In genomic region chr22:30290679-30291333, GRCh38 we compare ENCODE assay signal across 8 cellular contexts. TPM values are rescaled to one million over a fixed set of nuclear protein-coding genes. Genes with fewer than 3 reads are reported as not detected.
A peak's percentile ranks its signal among the peaks of the same experiment; 100 is the strongest.
DNase-seq lines count a peak whose midpoint lies in the region; ATAC-seq and TF ChIP-seq lines count a peak whose summit lies in the region.

No MANE protein-coding gene starts in this region.

- peak overlapping the region; percentile 86 to 88 for H3K27ac Mint-ChIP-seq in natural killer cell
- peak overlapping the region in 1 of 2 donors; percentile 87 for H3K27ac Mint-ChIP-seq in activated naive CD4-positive, alpha-beta T cell treated with anti-CD3 and anti-CD28 coated beads, Interleukin-2, amount 50 U/mL, for 72 hours

- ATAC-seq in natural killer cell: no peak
- ATAC-seq in activated naive CD4-positive, alpha-beta T cell treated with anti-CD3 and anti-CD28 coated beads, Interleukin-2, amount 50 U/mL, for 72 hours: no peak

- peak overlapping the region; percentile 51 for H3K27ac ChIP-seq in A673 (ENCODE audit: low read depth, low read length, poor library complexity, severe bottlenecking)

- intact Hi-C loops in A673 (cut with micrococcal nuclease; ENCODE audit: unreplicated experiment) (no loop called here), natural killer cell (cut with micrococcal nuclease) (no loop called here)

- POLR2A ChIA-PET in A673 (lab: Charles Lee; ENCODE audit: low non-redundant PET): interaction anchor here (0.6 kb wide), 1 partner anchor 88 kb away, joined by 3 read pairs; no protein-coding TSS in a partner anchor

- no peaks in the 10 kb centered on the region for H3K9me3 Mint-ChIP-seq in natural killer cell
- H3K9me3 Mint-ChIP-seq in activated naive CD4-positive, alpha-beta T cell treated with anti-CD3 and anti-CD28 coated beads, Interleukin-2, amount 50 U/mL, for 72 hours: no peaks in the 10 kb centered on the region

- H3K27me3 Mint-ChIP-seq in natural killer cell (ENCODE audit: low read depth in 2 of 2): no peaks in the 10 kb centered on the region

- no peaks in the 10 kb centered on the region for H3K36me3 Mint-ChIP-seq in natural killer cell
- no peaks in the 10 kb centered on the region for H3K36me3 Mint-ChIP-seq in activated naive CD4-positive, alpha-beta T cell treated with anti-CD3 and anti-CD28 coated beads, Interleukin-2, amount 50 U/mL, for 72 hours

- H3K4me1 ChIP-seq in A673 (ENCODE audit: insufficient read depth, low read length, poor library complexity, severe bottlenecking): peaks cover 26% of the 10 kb centered on the region

- no peaks in the 10 kb centered on the region for H3K9me3 ChIP-seq in A673 (ENCODE audit: low read depth, low read length, poor library complexity, severe bottlenecking)

- TF ChIP-seq CTCF in A673 (conservative IDR thresholded peaks at IDR 0.05; ENCODE audit: low read depth, low read length) (no peak), fibroblast of pulmonary artery (IDR thresholded peaks at IDR 0.05; ENCODE audit: low read length, missing control alignments) (no peak), natural killer cell (IDR thresholded peaks at IDR 0.05) (no peak)

- no peaks in the 10 kb centered on the region for H3K27me3 ChIP-seq in A673 (replicated peaks; ENCODE audit: insufficient read depth, low read depth, low read length, poor library complexity)
- peaks cover 6% of the 10 kb centered on the region; the same call in 1 of the 2 replicates for H3K27me3 ChIP-seq in H7 (ENCODE audit: control insufficient read depth, insufficient read depth, low read length)

- no peaks in the 10 kb centered on the region for H3K36me3 ChIP-seq in A673 (ENCODE audit: insufficient read depth, low read length, poor library complexity, severe bottlenecking)
- no peaks in the 10 kb centered on the region; the same call in 1 of the 2 replicates for H3K36me3 ChIP-seq in H7 (replicated peaks; ENCODE audit: control insufficient read depth, insufficient read depth, low read length)

- no peak overlapping the region for H3K4me3 Mint-ChIP-seq in natural killer cell

- H3K4me1 Mint-ChIP-seq in natural killer cell: peaks cover 19 to 39% of the 10 kb centered on the region in 2 donors

- peak; percentile 58 for DNase-seq in A673 (ENCODE audit: low spot score)
- peak; percentile 70 for DNase-seq in H7
- DNase-seq in UCSD-AML1 (lab: John Stamatoyannopoulos, UW; ENCODE audit: unreplicated experiment): peak; percentile 36
- DNase-seq in fibroblast of pulmonary artery (ENCODE audit: low read depth): peak; percentile 87
- no peak for DNase-seq in natural killer cell
- DNase-seq in MV-4-11 (lab: John Stamatoyannopoulos, UW): no peak
- DNase-seq in activated gamma-delta T cell (lab: John Stamatoyannopoulos, UW): no peak
- DNase-seq in activated naive CD4-positive, alpha-beta T cell treated with anti-CD3 and anti-CD28 coated beads, Interleukin-2, amount 50 U/mL, for 72 hours (ENCODE audit: low spot score in 2 of 2): no peak

- no TSS peak for BruUV-seq in A673 (replicated peaks; lab: Mats Ljungman, UMichigan)

- CTCF ChIA-PET in A673 (lab: Charles Lee): no interaction called here

- H3K4me3 ChIP-seq in A673 (ENCODE audit: low read depth, low read length, poor library complexity, severe bottlenecking) (no peak overlapping the region), H7 (ENCODE audit: insufficient read depth, low read depth, low read length) (no peak overlapping the region), fibroblast of pulmonary artery (replicated peaks; ENCODE audit: low read depth, low read length) (no peak overlapping the region)

RNA-seq across cellular contexts. Expression of gene CASTOR1, which starts 1.5 kb away (rescaled TPM):
- total RNA-seq in A673 (2021): 2.0 and 5.5 TPM in 2 replicates
- 10.2 and 15.4 TPM in 2 replicates for total RNA-seq in H7 (2014; rRNA removed; shearing (Covaris generic))
- total RNA-seq in natural killer cell: 10 to 100 TPM in 1 of 3 donors, 1 to 10 TPM in 2; 7.0 to 11.9 (median 8.8) TPM
- 1 to 10 TPM; 6.3 to 7.5 TPM for total RNA-seq in activated naive CD4-positive, alpha-beta T cell treated with anti-CD3 and anti-CD28 coated beads, Interleukin-2, amount 50 U/mL, for 72 hours

RNA-seq across cellular contexts. Expression of gene OSM, which starts 24.2 kb away (rescaled TPM):
- total RNA-seq in A673 (2021): not detected in 2 replicates
- total RNA-seq in H7 (2014; rRNA removed; shearing (Covaris generic)): not detected in 2 replicates
- 100 to 1,000 TPM in 1 of 3 donors, 10 to 100 TPM in 2; 17.4 to 142 (median 18.1) TPM for total RNA-seq in natural killer cell
- 10 to 100 TPM; 16.1 to 40.4 TPM for total RNA-seq in activated naive CD4-positive, alpha-beta T cell treated with anti-CD3 and anti-CD28 coated beads, Interleukin-2, amount 50 U/mL, for 72 hours

RNA-seq across cellular contexts. Expression of gene TBC1D10A, which starts 35.9 kb away (rescaled TPM):
- 8.4 and 10.6 TPM in 2 replicates for total RNA-seq in A673 (2021)
- total RNA-seq in H7 (2014; rRNA removed; shearing (Covaris generic)): 12.0 and 12.6 TPM in 2 replicates
- 10 to 100 TPM; 38.9 to 48.0 (median 47.9) TPM for total RNA-seq in natural killer cell
- 10 to 100 TPM; 27.2 to 36.9 TPM for total RNA-seq in activated naive CD4-positive, alpha-beta T cell treated with anti-CD3 and anti-CD28 coated beads, Interleukin-2, amount 50 U/mL, for 72 hours

RNA-seq across cellular contexts. Expression of gene LIF, which starts 44.2 kb away (rescaled TPM):
- total RNA-seq in A673 (2021) (0.24 and 0.59 TPM in 2 replicates), natural killer cell (1 to 10 TPM; 2.0 to 2.7 (median 2.6) TPM)
- 0.41 and 0.59 TPM in 2 replicates for total RNA-seq in H7 (2014; rRNA removed; shearing (Covaris generic))
- 100 to 1,000 TPM in 1 of 2 donors, 10 to 100 TPM in 1; 68.9 to 522 TPM for total RNA-seq in activated naive CD4-positive, alpha-beta T cell treated with anti-CD3 and anti-CD28 coated beads, Interleukin-2, amount 50 U/mL, for 72 hours

Comparison
In these comparisons a context has a peak if more than half of its experiments do, and no peak if none do; other contexts are left out.
1. DNase-seq: peak in A673 (single experiment), H7 (single experiment), UCSD-AML1 (single experiment) and fibroblast of pulmonary artery (single experiment); none in natural killer cell (single experiment), MV-4-11 (single experiment), activated gamma-delta T cell (single experiment) and activated naive CD4-positive, alpha-beta T cell treated with anti-CD3 and anti-CD28 coated beads, Interleukin-2, amount 50 U/mL, for 72 hours (0 of 2).
2. RNA of gene OSM, which starts 24.2 kb away (total RNA-seq): 16.1 to 40.4 TPM in activated naive CD4-positive, alpha-beta T cell treated with anti-CD3 and anti-CD28 coated beads, Interleukin-2, amount 50 U/mL, for 72 hours and 17.4 to 142 TPM in natural killer cell; not detected in A673 and not detected in H7; every median in the first group is over 10 times any median in the second.